ENCODE assay signal across 17 cellular contexts in the genomic region with DNA sequence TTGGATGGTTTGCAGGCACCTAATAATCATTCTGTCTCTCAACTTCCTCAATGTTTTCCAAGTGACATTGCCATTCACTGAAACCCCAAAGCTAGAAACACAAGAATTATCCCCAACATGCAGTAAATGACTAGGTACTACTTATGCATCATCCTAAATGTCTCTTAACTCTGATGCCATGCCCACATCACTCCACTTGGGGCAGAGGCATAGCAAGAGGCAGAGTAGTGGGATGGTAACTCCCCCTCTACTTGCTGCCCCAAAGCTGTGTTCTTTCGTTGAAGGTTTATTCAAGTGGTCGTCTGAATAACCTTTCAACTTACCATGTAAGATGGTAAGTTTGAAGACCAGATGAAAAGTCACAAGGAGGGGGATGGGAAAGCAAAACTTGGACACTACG.
DNase-seq lines count a peak whose midpoint lies in the region; ATAC-seq, FAIRE-seq and TF ChIP-seq lines count a peak whose summit lies in the region.
"Had no signal": no experiment of that assay in that cellular context is flagged by ENCODE, and none has a peak within 500 bp of the region (broad histone marks: within the 10 kb centered on the region; RNA-seq: fewer than 3 reads in every experiment).

No MANE protein-coding gene starts in this region.

- peaks cover 77% of the 10 kb centered on the region for H3K4me1 ChIP-seq in HepG2 (ENCODE audit: insufficient read depth, low read length)
- peaks cover 0 to 16% (median 0%) of the 10 kb centered on the region in 4 donors for H3K4me1 ChIP-seq in right lobe of liver
- H3K4me1 ChIP-seq in endodermal cell (ENCODE audit: control insufficient read depth, insufficient read depth, low read length): peaks cover 2% of the 10 kb centered on the region
- H3K4me1 ChIP-seq: A549 had no signal

- H3K36me3 ChIP-seq in HepG2 (replicated peaks in 1 of 2; ENCODE audit: control insufficient read depth in 1 of 2, insufficient read depth in 2 of 2, low read length in 2 of 2): no peaks in the 10 kb centered on the region
- H3K36me3 ChIP-seq in right lobe of liver: no peaks in the 10 kb centered on the region
- no peaks in the 10 kb centered on the region for H3K36me3 ChIP-seq in endodermal cell (ENCODE audit: control insufficient read depth, insufficient read depth, low read length)

- no peak overlapping the region for H3K4me3 Mint-ChIP-seq in endodermal cell
- H3K4me3 Mint-ChIP-seq in stimulated activated naive B cell treated with anti-CD40 and anti-IgM and Interleukin-4, amounts not matched to agents 10 μg/mL and 1 μg/mL and 100 μg/mL, for 72 hours: no peak overlapping the region
- H3K4me3 Mint-ChIP-seq: CD4-positive, CD25-positive, alpha-beta regulatory T cell had no signal

- H3K79me2 ChIP-seq in HepG2 (ENCODE audit: insufficient read depth, low read length): peaks cover 88% of the 10 kb centered on the region

- 96% methylated on average over 3 of the region's 3 CpGs for WGBS in HepG2 (ENCODE audit: low lambda C conversion rate)
- 57% methylated on average over 3 of the region's 3 CpGs for WGBS in right lobe of liver (ENCODE audit: insufficient coverage, low coverage, low lambda C conversion rate, missing lambda C conversion rate)
- WGBS in endodermal cell (ENCODE audit: insufficient coverage in 1 of 2, insufficient read length in 1 of 2), 2 experiments: 0 to 42% methylated on average over 1 to 2 of the region's 3 CpGs

- H3K4me1 Mint-ChIP-seq in endodermal cell: peaks cover 13% of the 10 kb centered on the region
- H3K4me1 Mint-ChIP-seq in stimulated activated naive B cell treated with anti-CD40 and anti-IgM and Interleukin-4, amounts not matched to agents 10 μg/mL and 1 μg/mL and 100 μg/mL, for 72 hours: no peaks in the 10 kb centered on the region
- H3K4me1 Mint-ChIP-seq: CD4-positive, CD25-positive, alpha-beta regulatory T cell had no signal

- no peak for TF ChIP-seq POLR2A in HepG2 (IDR thresholded peaks at IDR 0.05; ENCODE audit: insufficient read depth in 1 of 2, low read depth in 2 of 2, low read length in 2 of 2)
- no peak for TF ChIP-seq POLR2A in right lobe of liver (IDR thresholded peaks at IDR 0.05)

- H3K9me3 Mint-ChIP-seq in endodermal cell: peaks cover 7% of the 10 kb centered on the region
- peaks cover 0 to 3% of the 10 kb centered on the region in 2 donors for H3K9me3 Mint-ChIP-seq in stimulated activated naive B cell treated with anti-CD40 and anti-IgM and Interleukin-4, amounts not matched to agents 10 μg/mL and 1 μg/mL and 100 μg/mL, for 72 hours

- FAIRE-seq in HepG2 (lab: Jason Lieb, UNC): no peak
- FAIRE-seq: A549, HTR-8/SVneo had no signal

- POLR2A ChIA-PET in HepG2 (lab: Yijun Ruan, JAX): no interaction called here

- H3K9me3 ChIP-seq in HepG2 (ENCODE audit: low read length): no peaks in the 10 kb centered on the region
- H3K9me3 ChIP-seq in right lobe of liver: no peaks in the 10 kb centered on the region
- H3K9me3 ChIP-seq in endodermal cell (ENCODE audit: control insufficient read depth, low read length): no peaks in the 10 kb centered on the region
- H3K9me3 ChIP-seq: A549 had no signal

- no peaks in the 10 kb centered on the region for H3K27me3 Mint-ChIP-seq in endodermal cell (ENCODE audit: insufficient read depth)
- H3K27me3 Mint-ChIP-seq in stimulated activated naive B cell treated with anti-CD40 and anti-IgM and Interleukin-4, amounts not matched to agents 10 μg/mL and 1 μg/mL and 100 μg/mL, for 72 hours: peaks cover 0 to 3% of the 10 kb centered on the region in 2 donors
- H3K27me3 Mint-ChIP-seq: CD4-positive, CD25-positive, alpha-beta regulatory T cell had no signal

- in situ Hi-C loops in HepG2 (cut with HindIII; ENCODE audit: extremely low pct_ligation_motif_present, low pct_unique_long_range_greater_than_20kb): no loop called here

- no peak overlapping the region for H2AFZ ChIP-seq in HepG2 (ENCODE audit: low read length)

- no peak for TF ChIP-seq RAD21 in HepG2 (CRISPR knock-in tag; IDR thresholded peaks at IDR 0.05)

- H3K4me3 ChIP-seq in HepG2 (replicated peaks in 1 of 3; ENCODE audit: insufficient read depth in 1 of 3, low read depth in 2 of 3, low read length in 3 of 3) (no peak overlapping the region), right lobe of liver (no peak overlapping the region), endodermal cell (ENCODE audit: low read length) (no peak overlapping the region)
- H3K4me3 ChIP-seq: A549 had no signal

- CTCF ChIA-PET in HepG2 (lab: Yijun Ruan, JAX; ENCODE audit: low intra/inter-chr PET ratio, low total read pairs): no interaction called here

- H3K36me3 Mint-ChIP-seq in endodermal cell (ENCODE audit: low read depth): no peaks in the 10 kb centered on the region
- H3K36me3 Mint-ChIP-seq in stimulated activated naive B cell treated with anti-CD40 and anti-IgM and Interleukin-4, amounts not matched to agents 10 μg/mL and 1 μg/mL and 100 μg/mL, for 72 hours: no peaks in the 10 kb centered on the region
- H3K36me3 Mint-ChIP-seq: CD4-positive, CD25-positive, alpha-beta regulatory T cell had no signal

- H3K9ac ChIP-seq in HepG2 (ENCODE audit: insufficient read depth, low read depth, low read length): no peak overlapping the region
- no peak overlapping the region for H3K9ac ChIP-seq in endodermal cell (ENCODE audit: extremely low read depth, low read length, poor library complexity, severe bottlenecking)

- no peak for DNase-seq in HepG2 (ENCODE audit: low spot score)
- no peak for DNase-seq in right lobe of liver
- peak; percentile 15 for DNase-seq in OCI-M1 (lab: John Stamatoyannopoulos, UW)
- DNase-seq in endodermal cell: no peak
- DNase-seq in stimulated activated naive B cell treated with anti-CD40 and anti-IgM and Interleukin-4, amounts not matched to agents 10 μg/mL and 1 μg/mL and 100 μg/mL, for 72 hours: no peak
- no peak for DNase-seq in CD1c-positive myeloid dendritic cell (ENCODE audit: extremely low spot score)
- DNase-seq: CD4-positive, CD25-positive, alpha-beta regulatory T cell; GF-D8; NCI-H1105 treated with DMSO at 0.1 percent for 48 hours; NCI-H2029; NCI-H2171 treated with DMSO at 0.1 percent for 48 hours; NCI-H82; SIG-M5 had no signal

- no peak for TF ChIP-seq EP300 in HepG2 (IDR thresholded peaks at IDR 0.05; ENCODE audit: low read depth in 2 of 2, low read length in 2 of 2)
- no peak for TF ChIP-seq EP300 in HepG2 (CRISPR knock-in tag; IDR thresholded peaks at IDR 0.05; ENCODE audit: borderline replicate concordance)

- BruUV-seq in HepG2 (replicated peaks; lab: Mats Ljungman, UMichigan): no TSS peak

- H3K27ac Mint-ChIP-seq in endodermal cell: no peak overlapping the region
- H3K27ac Mint-ChIP-seq in stimulated activated naive B cell treated with anti-CD40 and anti-IgM and Interleukin-4, amounts not matched to agents 10 μg/mL and 1 μg/mL and 100 μg/mL, for 72 hours: no peak overlapping the region
- H3K27ac Mint-ChIP-seq: CD4-positive, CD25-positive, alpha-beta regulatory T cell had no signal

- H3K27me3 ChIP-seq in HepG2 (ENCODE audit: control insufficient read depth in 1 of 2, insufficient read depth in 2 of 2, low read length in 2 of 2): no peaks in the 10 kb centered on the region; a peak in 1 of 5 replicates
- H3K27me3 ChIP-seq in right lobe of liver: no peaks in the 10 kb centered on the region
- H3K27me3 ChIP-seq in endodermal cell (ENCODE audit: control insufficient read depth, insufficient read depth, low read length, poor library complexity, severe bottlenecking): no peaks in the 10 kb centered on the region

- TF ChIP-seq CTCF in HepG2 (CRISPR knock-in tag; IDR thresholded peaks at IDR 0.05) (no peak), right lobe of liver (IDR thresholded peaks at IDR 0.05) (no peak), endodermal cell (conservative IDR thresholded peaks at IDR 0.05) (peak; percentile 76)

- H4K20me1 ChIP-seq in HepG2 (ENCODE audit: insufficient read depth, low read length): no peaks in the 10 kb centered on the region

- ATAC-seq in HepG2 (peak; percentile 81), right lobe of liver (no peak), GM18502 (IDR thresholded peaks at IDR 0.05; ENCODE audit: poor library complexity, unreplicated experiment) (no peak), HG03139 (IDR thresholded peaks at IDR 0.05; ENCODE audit: unreplicated experiment) (no peak)
- peak; percentile 41 to 57 for ATAC-seq in stimulated activated naive B cell treated with anti-CD40 and anti-IgM and Interleukin-4, amounts not matched to agents 10 μg/mL and 1 μg/mL and 100 μg/mL, for 72 hours (replicated peaks)
- ATAC-seq: A549 had no signal

- intact Hi-C loops in HepG2 (cut with micrococcal nuclease; ENCODE audit: unreplicated experiment): loop anchor here (10.0 kb wide), 1 partner anchor 823 kb away; no protein-coding TSS in a partner anchor
- intact Hi-C loops in right lobe of liver (cut with DNase I): no loop called here

- H3K4me2 ChIP-seq in HepG2 (ENCODE audit: low read depth, low read length): no peak overlapping the region
- H3K4me2 ChIP-seq: A549 had no signal

- H3K27ac ChIP-seq in HepG2 (ENCODE audit: extremely low read length, insufficient read depth, low read length) (no peak overlapping the region), right lobe of liver (no peak overlapping the region), endodermal cell (ENCODE audit: low read depth, low read length) (no peak overlapping the region)
- H3K27ac ChIP-seq: A549 had no signal

TF ChIP-seq in HepG2, 621 proteins besides CTCF, POLR2A, EP300 and RAD21:
- TF ChIP-seq ZNF644 (CRISPR knock-in tag; IDR thresholded peaks at IDR 0.05; ENCODE audit: low read depth) (peak; percentile 47; the same call in 1 of the 2 replicates), SNAPC2 (CRISPR knock-in tag; IDR thresholded peaks at IDR 0.05) (no peak)

Comparison
In these comparisons a context has a peak if more than half of its experiments do, and no peak if none do; other contexts are left out.
1. ATAC-seq: peak in HepG2 (single experiment) and stimulated activated naive B cell treated with anti-CD40 and anti-IgM and Interleukin-4, amounts not matched to agents 10 μg/mL and 1 μg/mL and 100 μg/mL, for 72 hours (2 of 2); none in right lobe of liver (0 of 4), GM18502 (single experiment) and HG03139 (single experiment).